17 cellular contexts compared by ENCODE assay signal in genomic region chr7:121133444-121133843, GRCh38.
DNase-seq lines count a peak whose midpoint lies in the region; ATAC-seq and TF ChIP-seq lines count a peak whose summit lies in the region.
"Had no signal": no experiment of that assay in that cellular context is flagged by ENCODE, and none has a peak within 500 bp of the region (broad histone marks: within the 10 kb centered on the region; RNA-seq: fewer than 3 reads in every experiment).

No MANE protein-coding gene starts in this region.

- no peak overlapping the region for H3K9ac ChIP-seq in OCI-LY1 (ENCODE audit: low read length)
- H3K9ac ChIP-seq: BLaER1 had no signal

- H3K36me3 Mint-ChIP-seq in activated CD4-positive, alpha-beta T cell treated with anti-CD3 and anti-CD28 coated beads, Interleukin-2, amount 10 ng/mL, durations not matched to agents 7 days and 5 days (ENCODE audit: low read depth) = no peaks in the 10 kb centered on the region
- H3K36me3 Mint-ChIP-seq: CD14-positive monocyte; CD8-positive, alpha-beta T cell had no signal

- POLR2A ChIA-PET in activated CD4-positive, alpha-beta T cell treated with anti-CD3 and anti-CD28 coated beads, Interleukin-2, amount 10 ng/mL, durations not matched to agents 7 days and 5 days (lab: Charles Lee) = no interaction called here

- no peaks in the 10 kb centered on the region for H4K20me1 ChIP-seq in OCI-LY1 (ENCODE audit: insufficient read depth, low read length)
- H4K20me1 ChIP-seq: BLaER1 had no signal

- H3K9me3 Mint-ChIP-seq in activated CD4-positive, alpha-beta T cell treated with anti-CD3 and anti-CD28 coated beads, Interleukin-2, amount 10 ng/mL, durations not matched to agents 7 days and 5 days = no peaks in the 10 kb centered on the region
- H3K9me3 Mint-ChIP-seq: CD14-positive monocyte; CD4-positive, alpha-beta T cell; CD8-positive, alpha-beta T cell had no signal

- no peaks in the 10 kb centered on the region for H3K9me3 ChIP-seq in OCI-LY1 (ENCODE audit: low read length)
- H3K9me3 ChIP-seq: BE2C, BLaER1, Caco-2 had no signal

- no peaks in the 10 kb centered on the region for H3K9me2 ChIP-seq in OCI-LY1 (ENCODE audit: low read depth, low read length)

- H3K4me3 Mint-ChIP-seq in activated CD4-positive, alpha-beta T cell treated with anti-CD3 and anti-CD28 coated beads, Interleukin-2, amount 10 ng/mL, durations not matched to agents 7 days and 5 days = no peak overlapping the region
- H3K4me3 Mint-ChIP-seq: CD14-positive monocyte; CD4-positive, alpha-beta T cell; CD8-positive, alpha-beta T cell had no signal

- peaks cover 9% of the 10 kb centered on the region for H3K4me1 Mint-ChIP-seq in activated CD4-positive, alpha-beta T cell treated with anti-CD3 and anti-CD28 coated beads, Interleukin-2, amount 10 ng/mL, durations not matched to agents 7 days and 5 days

- H3K36me3 ChIP-seq in OCI-LY1 (ENCODE audit: insufficient read depth, low read length) = peaks cover 9% of the 10 kb centered on the region; the same call in 1 of the 2 replicates
- H3K36me3 ChIP-seq: BE2C, BLaER1 had no signal

- H3K4me2 ChIP-seq in OCI-LY1 (ENCODE audit: low read length) = no peak overlapping the region
- H3K4me2 ChIP-seq: BLaER1 had no signal

- peak; percentile 10 for DNase-seq in fibroblast of the aortic adventitia (ENCODE audit: low read depth)
- DNase-seq in stimulated activated CD4-positive, alpha-beta T cell treated with anti-CD3 and anti-CD28 coated beads, Interleukin-2, amount 100 ng/mL, for 48 hours = no peak
- no peak for DNase-seq in activated CD4-positive, alpha-beta T cell treated with anti-CD3 and anti-CD28 coated beads, Interleukin-2, amount 10 ng/mL, durations not matched to agents 7 days and 5 days
- DNase-seq: 8988T; ACHN; BE2C; C1 segment of cervical spinal cord; Caco-2; Calu3; CD4-positive, alpha-beta T cell; CD8-positive, alpha-beta T cell; DMS79 treated with DMSO at 0.1 percent for 48 hours; GF-D8 had no signal

- H3K79me2 ChIP-seq in OCI-LY1 (ENCODE audit: insufficient read depth, low read length) = no peaks in the 10 kb centered on the region

- H3K27ac Mint-ChIP-seq in activated CD4-positive, alpha-beta T cell treated with anti-CD3 and anti-CD28 coated beads, Interleukin-2, amount 10 ng/mL, durations not matched to agents 7 days and 5 days = no peak overlapping the region
- H3K27ac Mint-ChIP-seq: CD14-positive monocyte; CD4-positive, alpha-beta T cell; CD8-positive, alpha-beta T cell had no signal

- no peak overlapping the region for H2AFZ ChIP-seq in OCI-LY1 (ENCODE audit: low read length)

- CTCF ChIA-PET in activated CD4-positive, alpha-beta T cell treated with anti-CD3 and anti-CD28 coated beads, Interleukin-2, amount 10 ng/mL, durations not matched to agents 7 days and 5 days (lab: Charles Lee) = no interaction called here

- H3K4me1 ChIP-seq in OCI-LY1 (ENCODE audit: insufficient read depth, low read length, severe bottlenecking) = peaks cover 33% of the 10 kb centered on the region
- H3K4me1 ChIP-seq: BE2C, Caco-2 had no signal

- peak overlapping the region; percentile 3 for H3K27ac ChIP-seq in OCI-LY1 (ENCODE audit: low read depth, low read length, poor library complexity, severe bottlenecking)
- H3K27ac ChIP-seq: BLaER1 had no signal

- H3K27me3 ChIP-seq in OCI-LY1 (ENCODE audit: insufficient read depth, low read length) = no peaks in the 10 kb centered on the region
- H3K27me3 ChIP-seq: BE2C, BLaER1 had no signal

- H3F3A ChIP-seq in OCI-LY1 (ENCODE audit: insufficient read depth, low read length) = peaks cover 11% of the 10 kb centered on the region

- TF ChIP-seq CTCF in OCI-LY1 (IDR thresholded peaks at IDR 0.05; ENCODE audit: low read length) (no peak), fibroblast of the aortic adventitia (IDR thresholded peaks at IDR 0.05; ENCODE audit: insufficient read depth, low read length) (no peak)

- no peak for ATAC-seq in HG02870 (IDR thresholded peaks at IDR 0.05; ENCODE audit: unreplicated experiment)
- ATAC-seq: CD8-positive, alpha-beta T cell had no signal

- H3K4me3 ChIP-seq in OCI-LY1 (ENCODE audit: low read depth, low read length, poor library complexity, severe bottlenecking) (no peak overlapping the region), fibroblast of the aortic adventitia (ENCODE audit: low read depth, low read length) (no peak overlapping the region)
- H3K4me3 ChIP-seq: BLaER1 had no signal

- H3K27me3 Mint-ChIP-seq in activated CD4-positive, alpha-beta T cell treated with anti-CD3 and anti-CD28 coated beads, Interleukin-2, amount 10 ng/mL, durations not matched to agents 7 days and 5 days = no peaks in the 10 kb centered on the region
- H3K27me3 Mint-ChIP-seq: CD4-positive, alpha-beta T cell had no signal
